Comparison of ENCODE assay signal across 20 cellular contexts in the genomic region with DNA sequence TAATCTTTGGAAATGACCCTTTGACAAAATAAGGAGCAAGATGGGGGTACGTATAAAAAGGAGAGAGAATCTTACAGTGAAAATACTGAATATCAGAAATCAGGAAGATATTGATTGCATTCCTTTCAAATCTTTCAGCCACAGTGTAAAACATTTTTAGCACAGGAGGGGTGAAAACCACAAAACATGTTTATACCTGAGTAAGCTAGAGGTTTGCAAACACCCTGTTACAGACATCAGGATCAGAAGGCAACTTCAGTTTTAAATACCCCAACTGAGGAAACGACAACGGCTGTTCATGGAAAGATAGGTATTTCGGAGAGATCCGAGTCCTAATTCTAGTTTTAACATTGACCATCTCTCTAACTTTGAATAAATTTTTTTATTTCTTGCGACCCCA.
A peak's percentile ranks its signal among the peaks of the same experiment; 100 is the strongest.
DNase-seq lines count a peak whose midpoint lies in the region; ATAC-seq, FAIRE-seq and TF ChIP-seq lines count a peak whose summit lies in the region.
"Had no signal": no experiment of that assay in that cellular context is flagged by ENCODE, and none has a peak within 500 bp of the region (broad histone marks: within the 10 kb centered on the region; RNA-seq: fewer than 3 reads in every experiment).

No MANE protein-coding gene starts in this region.

- H2AFZ ChIP-seq in astrocyte (ENCODE audit: low read depth, low read length) = no peak overlapping the region

- H3K9me3 Mint-ChIP-seq in CD4-positive, alpha-beta memory T cell = peaks cover 0 to 2% (median 0%) of the 10 kb centered on the region in 8 donors
- no peaks in the 10 kb centered on the region for H3K9me3 Mint-ChIP-seq in IgD-negative memory B cell
- H3K9me3 Mint-ChIP-seq in astrocyte (ENCODE audit: unreplicated experiment) = no peaks in the 10 kb centered on the region
- H3K9me3 Mint-ChIP-seq in memory B cell = peaks cover 3% of the 10 kb centered on the region

- peak overlapping the region in 6 of 8 donors; percentile 10 to 89 (median 24) for H3K4me3 Mint-ChIP-seq in CD4-positive, alpha-beta memory T cell
- H3K4me3 Mint-ChIP-seq in IgD-negative memory B cell (peak overlapping the region in 3 of 4 donors; percentile 14 to 52 (median 50)), astrocyte (ENCODE audit: unreplicated experiment) (no peak overlapping the region), memory B cell (peak overlapping the region; percentile 49)

- DNase-seq in CD4-positive, alpha-beta memory T cell = peak in 1 of 5 donors; percentile 22
- DNase-seq in astrocyte (ENCODE audit: low read depth) (no peak), memory B cell (ENCODE audit: low spot score in 2 of 2) (no peak), DMS53 (lab: John Stamatoyannopoulos, UW) (no peak)
- no peak for DNase-seq in activated effector memory CD4-positive, alpha-beta T cell treated with anti-CD3 and anti-CD28 coated beads, Interleukin-2, amount 50 U/mL, for 16 hours
- DNase-seq: BE2C, EL, GF-D8, Karpas-422, MV-4-11, NCI-H1694, NCI-H2081, NCI-H2171 treated with DMSO at 0.1 percent for 48 hours, NCI-H446, NCI-H526 treated with DMSO at 0.1 percent for 48 hours had no signal

- H3K4me2 ChIP-seq in astrocyte (ENCODE audit: low read length) = no peak overlapping the region

- H4K20me1 ChIP-seq in astrocyte (ENCODE audit: insufficient read depth, low read length) = no peaks in the 10 kb centered on the region

- no peaks in the 10 kb centered on the region for H3K79me2 ChIP-seq in astrocyte (ENCODE audit: insufficient read depth, low read length)

- peaks cover 84% of the 10 kb centered on the region for H3K4me1 ChIP-seq in CD4-positive, alpha-beta memory T cell (ENCODE audit: insufficient read depth, low read length)
- H3K4me1 ChIP-seq in astrocyte (ENCODE audit: insufficient read depth, low read length) = peaks cover under 1% of the 10 kb centered on the region
- H3K4me1 ChIP-seq: BE2C had no signal

- no peak overlapping the region for H3K4me3 ChIP-seq in CD4-positive, alpha-beta memory T cell (ENCODE audit: low read length in 2 of 2)
- H3K4me3 ChIP-seq in astrocyte (ENCODE audit: insufficient read depth, low read depth, low read length) = no peak overlapping the region

- peak overlapping the region; percentile 74 to 96 (median 92) for H3K27ac Mint-ChIP-seq in CD4-positive, alpha-beta memory T cell
- H3K27ac Mint-ChIP-seq in IgD-negative memory B cell (peak overlapping the region; percentile 6 to 80 (median 73)), astrocyte (ENCODE audit: unreplicated experiment) (no peak overlapping the region), memory B cell (peak overlapping the region; percentile 64)

- peaks cover 0 to 5% of the 10 kb centered on the region in 2 donors for H3K36me3 Mint-ChIP-seq in CD4-positive, alpha-beta memory T cell
- peaks cover 1% of the 10 kb centered on the region for H3K36me3 Mint-ChIP-seq in IgD-negative memory B cell
- peaks cover 6% of the 10 kb centered on the region for H3K36me3 Mint-ChIP-seq in astrocyte (ENCODE audit: low read depth, unreplicated experiment)
- no peaks in the 10 kb centered on the region for H3K36me3 Mint-ChIP-seq in memory B cell

- ATAC-seq in memory B cell (ENCODE audit: low read depth) = peak; percentile 35
- no peak for ATAC-seq in HG02840 (IDR thresholded peaks at IDR 0.05; ENCODE audit: low FRiP score, unreplicated experiment)
- no peak for ATAC-seq in GM19452 (IDR thresholded peaks at IDR 0.05; ENCODE audit: unreplicated experiment)
- ATAC-seq: SK-N-SH treated with all-trans-retinoic acid at 6 μM for 48 hours had no signal

- H3K9me3 ChIP-seq in CD4-positive, alpha-beta memory T cell (ENCODE audit: control insufficient read depth in 1 of 2, low read length in 2 of 2) = no peaks in the 10 kb centered on the region
- no peaks in the 10 kb centered on the region for H3K9me3 ChIP-seq in astrocyte (ENCODE audit: insufficient read depth, low read depth, low read length)
- H3K9me3 ChIP-seq: BE2C had no signal

- FAIRE-seq in astrocyte (lab: Jason Lieb, UNC) = peak; percentile 64
- FAIRE-seq: GM19239 had no signal

- intact Hi-C loops in CD4-positive, alpha-beta memory T cell (cut with micrococcal nuclease) = loop anchor here (5.0 kb wide), 1 partner anchor 45 kb away; no protein-coding TSS in a partner anchor

- POLR2A ChIA-PET in CD4-positive, alpha-beta memory T cell (lab: Charles Lee; ENCODE audit: partially characterized antibody) = interaction anchor here (0.9 to 5.9 kb wide), 12 partner anchors 13 to 127 kb away, joined by 3 to 80 read pairs (median 4); no protein-coding TSS in a partner anchor

- H3K27me3 ChIP-seq in CD4-positive, alpha-beta memory T cell (ENCODE audit: insufficient read depth, low read length) = no peaks in the 10 kb centered on the region
- no peaks in the 10 kb centered on the region for H3K27me3 ChIP-seq in astrocyte (ENCODE audit: insufficient read depth, low read length)
- H3K27me3 ChIP-seq: BE2C had no signal

- TF ChIP-seq CTCF in astrocyte (IDR thresholded peaks at IDR 0.05; ENCODE audit: insufficient read depth, low read depth, low read length) = no peak

- no peak overlapping the region for H3K9ac ChIP-seq in astrocyte (ENCODE audit: low read length)

- no peak overlapping the region for H3K27ac ChIP-seq in CD4-positive, alpha-beta memory T cell (ENCODE audit: low read depth, low read length)
- H3K27ac ChIP-seq in astrocyte (ENCODE audit: low read depth, low read length) = no peak overlapping the region

- no peaks in the 10 kb centered on the region for H3K36me3 ChIP-seq in CD4-positive, alpha-beta memory T cell (ENCODE audit: insufficient read depth, low read length)
- no peaks in the 10 kb centered on the region for H3K36me3 ChIP-seq in astrocyte (ENCODE audit: insufficient read depth, low read length)
- H3K36me3 ChIP-seq: BE2C had no signal

- H3K4me1 Mint-ChIP-seq in CD4-positive, alpha-beta memory T cell = peaks cover 57 to 88% (median 69%) of the 10 kb centered on the region in 4 donors
- H3K4me1 Mint-ChIP-seq in IgD-negative memory B cell (peaks cover 26 to 42% (median 33%) of the 10 kb centered on the region in 3 donors), astrocyte (ENCODE audit: low read depth, unreplicated experiment) (peaks cover 8% of the 10 kb centered on the region), memory B cell (peaks cover 26% of the 10 kb centered on the region)

- CTCF ChIA-PET in CD4-positive, alpha-beta memory T cell (lab: Charles Lee; ENCODE audit: partially characterized antibody) = interaction anchor here (0.8 to 11.9 kb wide), 3 partner anchors 15 to 99 kb away, joined by 4 to 75 read pairs (median 8); no protein-coding TSS in a partner anchor

- no peaks in the 10 kb centered on the region for H3K27me3 Mint-ChIP-seq in CD4-positive, alpha-beta memory T cell
- H3K27me3 Mint-ChIP-seq in IgD-negative memory B cell (no peaks in the 10 kb centered on the region), astrocyte (ENCODE audit: low read depth, unreplicated experiment) (no peaks in the 10 kb centered on the region), memory B cell (no peaks in the 10 kb centered on the region)
